16 cellular contexts compared by ENCODE assay signal in genomic region chr6:48280035-48280434, GRCh38.
DNase-seq lines count a peak whose midpoint lies in the region; FAIRE-seq and TF ChIP-seq lines count a peak whose summit lies in the region.
"Had no signal": no experiment of that assay in that cellular context is flagged by ENCODE, and none has a peak within 500 bp of the region (broad histone marks: within the 10 kb centered on the region; RNA-seq: fewer than 3 reads in every experiment).

No MANE protein-coding gene starts in this region.

- H3K4me3 ChIP-seq in small intestine (ENCODE audit: low read depth in 1 of 2, low read length in 2 of 2), result no peak overlapping the region
- H3K4me3 ChIP-seq: GM23338 had no signal

- intact Hi-C loops in CD14-positive monocyte (cut with micrococcal nuclease), result no loop called here

- H3K27ac ChIP-seq in small intestine (ENCODE audit: low read depth in 1 of 2, low read length in 1 of 2), result no peak overlapping the region

- H3K27me3 ChIP-seq in small intestine (ENCODE audit: control insufficient read depth in 2 of 2, insufficient read depth in 2 of 2, low read length in 2 of 2), result no peaks in the 10 kb centered on the region

- FAIRE-seq in small intestine (lab: Jason Lieb, UNC), result no peak
- FAIRE-seq: GM12891 had no signal

- no peak overlapping the region for H3K4me3 Mint-ChIP-seq in CD14-positive monocyte
- H3K4me3 Mint-ChIP-seq: B cell; CD8-positive, alpha-beta memory T cell; GM23338 had no signal

- no peak overlapping the region for H3K27ac Mint-ChIP-seq in CD14-positive monocyte
- H3K27ac Mint-ChIP-seq: B cell; CD8-positive, alpha-beta memory T cell; GM23338 had no signal

- no peaks in the 10 kb centered on the region for H3K27me3 Mint-ChIP-seq in CD14-positive monocyte (ENCODE audit: low read depth in 3 of 3)
- H3K27me3 Mint-ChIP-seq: B cell; CD8-positive, alpha-beta memory T cell had no signal

- 57 to 74% (median 59%) methylated on average over 1 of the region's 1 CpG for WGBS in small intestine, 3 donors

- H3K36me3 Mint-ChIP-seq in CD14-positive monocyte, result no peaks in the 10 kb centered on the region
- H3K36me3 Mint-ChIP-seq: CD8-positive, alpha-beta memory T cell had no signal

- no peaks in the 10 kb centered on the region for H3K9me3 ChIP-seq in small intestine (ENCODE audit: control insufficient read depth, low read depth)

- no peaks in the 10 kb centered on the region for H3K36me3 ChIP-seq in small intestine (ENCODE audit: control insufficient read depth in 2 of 2, insufficient read depth in 2 of 2, low read length in 2 of 2)

- H3K4me1 Mint-ChIP-seq in CD14-positive monocyte, result no peaks in the 10 kb centered on the region
- H3K4me1 Mint-ChIP-seq: B cell; CD8-positive, alpha-beta memory T cell had no signal

- no peaks in the 10 kb centered on the region for H3K4me1 ChIP-seq in small intestine (ENCODE audit: control insufficient read depth in 2 of 2, insufficient read depth in 1 of 2, low read depth in 1 of 2, low read length in 1 of 2)

- peaks cover 0 to 5% (median 0%) of the 10 kb centered on the region in 7 donors for H3K9me3 Mint-ChIP-seq in CD14-positive monocyte
- H3K9me3 Mint-ChIP-seq: GM23338 had no signal

- DNase-seq in NCI-H748 (lab: John Stamatoyannopoulos, UW; ENCODE audit: unreplicated experiment) (peak; percentile 55), NCI-H748 treated with DMSO at 0.1 percent for 48 hours (lab: John Stamatoyannopoulos, UW) (no peak), NCI-H1436 (lab: John Stamatoyannopoulos, UW) (peak; percentile 55), NCI-H69 (lab: John Stamatoyannopoulos, UW) (peak; percentile 93), CD14-positive monocyte (ENCODE audit: low spot score) (no peak), NCI-H2029 (lab: John Stamatoyannopoulos, UW) (no peak), small intestine (no peak)
- DNase-seq: ACHN; CD8-positive, alpha-beta memory T cell; DMS79; H7; IMR-90; KBM-7 had no signal

- no peak for TF ChIP-seq CTCF in CD14-positive monocyte (IDR thresholded peaks at IDR 0.05)

Comparison
In these comparisons a context has a peak if more than half of its experiments do, and no peak if none do; other contexts are left out.
1. DNase-seq: peak in NCI-H748 (single experiment), NCI-H1436 (single experiment) and NCI-H69 (single experiment); none in NCI-H748 treated with DMSO at 0.1 percent for 48 hours (single experiment), CD14-positive monocyte (single experiment), NCI-H2029 (single experiment) and small intestine (single experiment).